Comparison of ENCODE assay signal across 13 cellular contexts in genomic region chr1:162168261-162168660, GRCh38.
DNase-seq lines count a peak whose midpoint lies in the region; ATAC-seq lines count a peak whose summit lies in the region.
"Had no signal": no experiment of that assay in that cellular context is flagged by ENCODE, and none has a peak within 500 bp of the region (broad histone marks: within the 10 kb centered on the region; RNA-seq: fewer than 3 reads in every experiment).

No MANE protein-coding gene starts in this region.

- peaks cover 3% of the 10 kb centered on the region for H3K79me2 ChIP-seq in trophoblast cell (ENCODE audit: control insufficient read depth, insufficient read depth, low read length, poor library complexity)

- H3K23ac ChIP-seq in trophoblast cell (ENCODE audit: low read length): no peak overlapping the region

- H3K4me2 ChIP-seq in trophoblast cell (ENCODE audit: low read length): no peak overlapping the region

- intact Hi-C loops in left cardiac atrium (cut with DNase I): no loop called here

- H4K91ac ChIP-seq in trophoblast cell (ENCODE audit: low read depth, low read length): no peak overlapping the region

- no peak overlapping the region for H4K12ac ChIP-seq in trophoblast cell (ENCODE audit: low read depth, low read length)

- DNase-seq in DMS153 (lab: John Stamatoyannopoulos, UW) (peak; percentile 49), NCI-H1694 treated with DMSO at 0.1 percent for 48 hours (lab: John Stamatoyannopoulos, UW) (peak; percentile 53), left cardiac atrium (no peak), trophoblast cell (peak in 1 of 2 donors; percentile 6), NOMO-1 treated with dmso at 0.1 percent for 144 hours (lab: John Stamatoyannopoulos, UW; ENCODE audit: unreplicated experiment) (no peak)
- DNase-seq: activated CD4-positive, alpha-beta T cell treated with anti-CD3 and anti-CD28 coated beads, Interleukin-2, amount 50 U/mL, for 48 hours; activated effector memory CD4-positive, alpha-beta T cell treated with Interleukin-2 at 50 U/mL for 16 hours; CD4-positive, alpha-beta T cell; NCI-H1930; T-helper 2 cell had no signal

- ATAC-seq in left cardiac atrium (peak; percentile 27 to 41), HG03342 (IDR thresholded peaks at IDR 0.05; ENCODE audit: unreplicated experiment) (no peak), HG03432 (IDR thresholded peaks at IDR 0.05; ENCODE audit: unreplicated experiment) (no peak)
- ATAC-seq: stimulated activated memory B cell treated with anti-CD40 and anti-IgM and Interleukin-4, amounts not matched to agents 10 μg/mL and 1 μg/mL and 100 μg/mL, for 72 hours had no signal

- no peak overlapping the region for H3K9ac ChIP-seq in trophoblast cell (ENCODE audit: low read length)

- peak overlapping the region; percentile 52 for H2AK5ac ChIP-seq in trophoblast cell (ENCODE audit: low read length)

- no peak overlapping the region for H3K27ac ChIP-seq in trophoblast cell (ENCODE audit: low read depth, low read length)

- no peaks in the 10 kb centered on the region for H3K27me3 ChIP-seq in trophoblast cell (ENCODE audit: insufficient read depth, low read length)

- H3K4me3 ChIP-seq in trophoblast cell (ENCODE audit: low read depth, low read length): no peak overlapping the region

- H4K8ac ChIP-seq in trophoblast cell (ENCODE audit: low read depth, low read length): peak overlapping the region; percentile 23

- H2AFZ ChIP-seq in trophoblast cell (ENCODE audit: insufficient read depth, low read length, poor library complexity): no peak overlapping the region

- peak overlapping the region; percentile 27 for H3K4ac ChIP-seq in trophoblast cell (ENCODE audit: low read depth, low read length)

- H2BK5ac ChIP-seq in trophoblast cell (ENCODE audit: low read depth, low read length, poor library complexity): no peak overlapping the region

- H2BK120ac ChIP-seq in trophoblast cell (ENCODE audit: insufficient read depth, low read length, poor library complexity): no peak overlapping the region

- peak overlapping the region; percentile 61 for H2BK12ac ChIP-seq in trophoblast cell (ENCODE audit: low read length)

- peak overlapping the region; percentile 38 for H3K18ac ChIP-seq in trophoblast cell (ENCODE audit: low read length)

- H3K36me3 ChIP-seq in trophoblast cell (ENCODE audit: control insufficient read depth in 1 of 2, insufficient read depth in 2 of 2, low read length in 2 of 2): no peaks in the 10 kb centered on the region

- H3K79me1 ChIP-seq in trophoblast cell (ENCODE audit: low read length): peaks cover 9% of the 10 kb centered on the region

- WGBS in trophoblast cell (ENCODE audit: extremely low coverage, insufficient coverage, insufficient read length): no CpG with 5 or more reads among the region's 5 CpGs

- peak overlapping the region; percentile 71 for H3K14ac ChIP-seq in trophoblast cell (ENCODE audit: low read length)

- H3K4me1 ChIP-seq in trophoblast cell (ENCODE audit: control insufficient read depth in 1 of 2, insufficient read depth in 2 of 2, low read length in 2 of 2): peaks cover 22 to 32% of the 10 kb centered on the region in 2 experiments

- peaks cover 1% of the 10 kb centered on the region for H3K9me3 ChIP-seq in trophoblast cell (ENCODE audit: insufficient read depth, low read depth, low read length)

Comparison
In these comparisons a context has a peak if more than half of its experiments do, and no peak if none do; other contexts are left out.
1. DNase-seq: peak in DMS153 (single experiment) and NCI-H1694 treated with DMSO at 0.1 percent for 48 hours (single experiment); none in left cardiac atrium (single experiment) and NOMO-1 treated with dmso at 0.1 percent for 144 hours (single experiment).
2. ATAC-seq: peak in left cardiac atrium (2 of 2); none in HG03342 (single experiment) and HG03432 (single experiment).